Comparison of ENCODE assay signal across 2 cellular contexts in the genomic region with DNA sequence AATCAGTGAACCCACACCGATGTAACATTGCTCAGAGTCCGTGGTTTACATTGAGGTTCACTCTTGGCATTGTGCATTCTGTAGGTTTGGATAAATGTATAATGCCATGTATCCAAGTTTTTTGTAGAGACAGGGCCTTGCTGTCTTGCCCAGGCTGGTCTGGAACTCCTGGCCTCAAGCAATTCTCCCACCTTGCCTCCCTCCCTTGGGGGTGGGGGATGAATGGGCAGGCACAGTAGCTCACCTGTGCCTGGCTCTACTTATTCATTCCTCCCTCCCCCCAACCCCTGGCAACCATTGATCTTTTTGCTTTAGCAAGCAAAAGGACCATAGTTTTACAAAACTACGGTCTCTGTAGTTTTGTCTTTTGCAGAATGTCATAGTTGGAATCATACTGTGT.
TF ChIP-seq lines count a peak whose summit lies in the region.

No MANE protein-coding gene starts in this region.

TF ChIP-seq in GM23338, 12 proteins besides CTCF, POLR2A, EP300 and RAD21 (continued from another document):
- TF ChIP-seq REST (IDR thresholded peaks at IDR 0.05; ENCODE audit: unreplicated experiment) (no peak), ZNF462 (CRISPR knock-in tag; IDR thresholded peaks at IDR 0.05) (no peak), POLR2AphosphoS5 (IDR thresholded peaks at IDR 0.05; ENCODE audit: low read depth) (no peak), EZH2 (IDR thresholded peaks at IDR 0.05; ENCODE audit: low read depth, unreplicated experiment) (no peak)

TF ChIP-seq in WTC11, 78 proteins besides CTCF, POLR2A, EP300 and RAD21 (continued from another document):
- TF ChIP-seq PRDM15 (CRISPR knock-in tag; IDR thresholded peaks at IDR 0.05) (no peak), NFYB (CRISPR knock-in tag; conservative IDR thresholded peaks at IDR 0.05; ENCODE audit: low read depth) (no peak), NFE2L1 (CRISPR knock-in tag; IDR thresholded peaks at IDR 0.05) (no peak)
